21 cellular contexts compared by ENCODE assay signal in genomic region chr3:156259896-156260788, GRCh38.
"Had no signal": no experiment of that assay in that cellular context is flagged by ENCODE, and none has a peak within 500 bp of the region (broad histone marks: within the 10 kb centered on the region; RNA-seq: fewer than 3 reads in every experiment).

No MANE protein-coding gene starts in this region.

- H3K4me1 Mint-ChIP-seq: activated CD4-positive, alpha-beta T cell treated with anti-CD3 and anti-CD28 coated beads, Interleukin-2, amount 10 ng/mL, durations not matched to agents 24 days and 14 days; activated naive CD4-positive, alpha-beta T cell treated with anti-CD3 and anti-CD28 coated beads, Interleukin-2, amount 50 U/mL, for 24 hours; memory B cell; naive thymus-derived CD4-positive, alpha-beta T cell had no signal

- H3K4me1 ChIP-seq: left ventricle myocardium inferior had no signal

- H3K27ac ChIP-seq: brain microvascular endothelial cell, left ventricle myocardium inferior, neutrophil had no signal

- H3K4me3 ChIP-seq: left ventricle myocardium inferior, mucosa of descending colon had no signal

- DNase-seq: activated CD4-positive, alpha-beta T cell treated with anti-CD3 and anti-CD28 coated beads, Interleukin-2, amount 10 ng/mL, durations not matched to agents 24 days and 14 days; activated CD4-positive, CD25-positive, alpha-beta regulatory T cell; activated CD8-positive, alpha-beta memory T cell treated with anti-CD3 and anti-CD28 coated beads, Interleukin-2, amount 50 U/mL, for 4 hours; activated CD8-positive, alpha-beta T cell treated with anti-CD3 and anti-CD28 coated beads, Interleukin-2, amount 10 ng/mL, durations not matched to agents 7 days and 5 days; activated effector memory CD4-positive, alpha-beta T cell treated with anti-CD3 and anti-CD28 coated beads, Interleukin-2, amount 50 U/mL, for 16 hours; activated T-cell treated with anti-CD3 and anti-CD28 coated beads, Interleukin-2, amount 50 U/mL, for 48 hours; amniotic stem cell; brain microvascular endothelial cell; cerebellar nuclear complex; hippocampal formation; left ventricle myocardium inferior; mucosa of descending colon; naive thymus-derived CD4-positive, alpha-beta T cell; posterior cingulate gyrus; right cardiac atrium; stimulated activated CD4-positive, alpha-beta T cell treated with anti-CD3 and anti-CD28 coated beads, Interleukin-1b, Interleukin-23, amount 100 ng/mL, for 48 hours; T-helper 2 cell had no signal

- H3K36me3 Mint-ChIP-seq: activated naive CD4-positive, alpha-beta T cell treated with anti-CD3 and anti-CD28 coated beads, Interleukin-2, amount 50 U/mL, for 24 hours; memory B cell; naive thymus-derived CD4-positive, alpha-beta T cell had no signal

- H3K4me3 Mint-ChIP-seq: activated CD4-positive, alpha-beta T cell treated with anti-CD3 and anti-CD28 coated beads, Interleukin-2, amount 10 ng/mL, durations not matched to agents 24 days and 14 days; activated CD8-positive, alpha-beta T cell treated with anti-CD3 and anti-CD28 coated beads, Interleukin-2, amount 10 ng/mL, durations not matched to agents 7 days and 5 days; activated naive CD4-positive, alpha-beta T cell treated with anti-CD3 and anti-CD28 coated beads, Interleukin-2, amount 50 U/mL, for 24 hours; memory B cell; naive thymus-derived CD4-positive, alpha-beta T cell had no signal

- FAIRE-seq: urothelium cell line had no signal

- H3K27me3 ChIP-seq: brain microvascular endothelial cell, neutrophil had no signal

- H3K27ac Mint-ChIP-seq: activated CD4-positive, alpha-beta T cell treated with anti-CD3 and anti-CD28 coated beads, Interleukin-2, amount 10 ng/mL, durations not matched to agents 24 days and 14 days; activated CD8-positive, alpha-beta T cell treated with anti-CD3 and anti-CD28 coated beads, Interleukin-2, amount 10 ng/mL, durations not matched to agents 7 days and 5 days; activated naive CD4-positive, alpha-beta T cell treated with anti-CD3 and anti-CD28 coated beads, Interleukin-2, amount 50 U/mL, for 24 hours; memory B cell; naive thymus-derived CD4-positive, alpha-beta T cell had no signal

- H3K36me3 ChIP-seq: brain microvascular endothelial cell, left ventricle myocardium inferior, neutrophil had no signal

- H3K9me3 Mint-ChIP-seq: activated CD4-positive, alpha-beta T cell treated with anti-CD3 and anti-CD28 coated beads, Interleukin-2, amount 10 ng/mL, durations not matched to agents 24 days and 14 days; activated naive CD4-positive, alpha-beta T cell treated with anti-CD3 and anti-CD28 coated beads, Interleukin-2, amount 50 U/mL, for 24 hours; memory B cell; naive thymus-derived CD4-positive, alpha-beta T cell had no signal

- H3K9me3 ChIP-seq: left ventricle myocardium inferior, mucosa of descending colon, neutrophil had no signal
